In the genomic region with DNA sequence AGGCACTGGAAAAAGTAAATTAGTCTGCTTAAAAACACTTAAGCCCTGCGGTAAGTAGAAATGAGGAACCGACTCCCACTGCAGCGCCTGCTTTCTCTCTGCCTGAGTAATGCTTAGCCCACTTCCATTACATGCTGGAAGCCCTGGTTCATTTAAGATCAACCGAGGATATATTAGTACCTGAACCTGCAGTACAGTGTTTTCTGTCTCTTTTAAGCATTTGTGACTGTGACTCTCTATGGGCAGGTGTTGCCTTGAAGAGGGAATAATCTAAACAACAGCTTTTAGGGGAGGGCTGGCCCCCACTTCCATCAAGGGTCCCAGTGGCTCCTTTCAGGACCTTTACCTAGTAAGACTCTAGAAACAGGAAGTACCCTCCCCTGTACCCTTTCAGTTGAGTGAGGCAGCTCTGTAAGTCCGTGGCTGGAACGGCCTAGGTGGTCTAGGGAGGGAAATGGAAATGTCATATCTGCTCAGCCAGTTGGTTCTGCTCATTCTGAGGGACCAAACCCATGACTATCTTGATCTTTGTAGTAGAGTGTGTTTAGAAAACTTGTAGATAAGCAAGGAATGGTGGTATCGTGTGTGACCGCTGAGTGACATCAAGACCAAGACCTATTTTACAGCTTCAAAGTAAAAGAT, we compare ENCODE assay signal across 13 cellular contexts. TPM values are rescaled to one million over a fixed set of nuclear protein-coding genes. Genes with fewer than 3 reads are reported as not detected.
DNase-seq lines count a peak whose midpoint lies in the region; ATAC-seq, FAIRE-seq and TF ChIP-seq lines count a peak whose summit lies in the region.
"Had no signal": no experiment of that assay in that cellular context is flagged by ENCODE, and none has a peak within 500 bp of the region (broad histone marks: within the 10 kb centered on the region; RNA-seq: fewer than 3 reads in every experiment).

No MANE protein-coding gene starts in this region.

- DNase-seq in GM12891 (ENCODE audit: insufficient read length, low spot score) (peak; percentile 46), NOMO-1 treated with DMSO at 0.1 percent for 48 hours (lab: John Stamatoyannopoulos, UW; ENCODE audit: unreplicated experiment) (peak; percentile 87), middle frontal gyrus (ENCODE audit: extremely low spot score, low spot score) (no peak), RCC 7860 (ENCODE audit: low spot score) (no peak), NAMALWA (ENCODE audit: low spot score) (no peak), HCEC 1CT (no peak)
- DNase-seq in naive thymus-derived CD4-positive, alpha-beta T cell = no peak
- DNase-seq: activated CD4-positive, alpha-beta T cell treated with anti-CD3 and anti-CD28 coated beads, Interleukin-2, amount 10 ng/mL, durations not matched to agents 24 days and 14 days; endodermal cell; NCI-H1694 treated with DMSO at 0.1 percent for 48 hours; RPMI8226 had no signal

- peaks cover 0 to 35% (median 10%) of the 10 kb centered on the region in 3 experiments for H3K36me3 ChIP-seq in naive thymus-derived CD4-positive, alpha-beta T cell (ENCODE audit: control insufficient read depth in 2 of 3, insufficient read depth in 3 of 3, low read length in 3 of 3)

- TF ChIP-seq POLR2A in GM12891 (IDR thresholded peaks at IDR 0.05; ENCODE audit: low read depth, low read length) = no peak

- H3K27ac ChIP-seq in naive thymus-derived CD4-positive, alpha-beta T cell (ENCODE audit: low read depth, low read length) = no peak overlapping the region
- H3K27ac ChIP-seq: thoracic aorta had no signal

- no peaks in the 10 kb centered on the region for H3K9me3 Mint-ChIP-seq in naive thymus-derived CD4-positive, alpha-beta T cell
- H3K9me3 Mint-ChIP-seq: activated CD4-positive, alpha-beta T cell treated with anti-CD3 and anti-CD28 coated beads, Interleukin-2, amount 10 ng/mL, durations not matched to agents 24 days and 14 days; endodermal cell had no signal

- ATAC-seq in HG02610 (IDR thresholded peaks at IDR 0.05; ENCODE audit: unreplicated experiment) = peak; percentile 65
- ATAC-seq in naive thymus-derived CD4-positive, alpha-beta T cell = peak; percentile 53

- intact Hi-C loops in naive thymus-derived CD4-positive, alpha-beta T cell (cut with micrococcal nuclease) = no loop called here

- no peaks in the 10 kb centered on the region for H3K27me3 ChIP-seq in naive thymus-derived CD4-positive, alpha-beta T cell (ENCODE audit: control insufficient read depth in 2 of 2, insufficient read depth in 2 of 2, low read length in 2 of 2)

- H3K4me1 ChIP-seq in naive thymus-derived CD4-positive, alpha-beta T cell (ENCODE audit: control insufficient read depth in 2 of 2, insufficient read depth in 2 of 2, low read length in 2 of 2) = no peaks in the 10 kb centered on the region

- peaks cover 0 to 60% (median 25%) of the 10 kb centered on the region in 5 donors for H3K36me3 Mint-ChIP-seq in naive thymus-derived CD4-positive, alpha-beta T cell

- POLR2A ChIA-PET in naive thymus-derived CD4-positive, alpha-beta T cell (lab: Charles Lee) = no interaction called here

- CTCF ChIA-PET in naive thymus-derived CD4-positive, alpha-beta T cell (lab: Charles Lee) = no interaction called here

- peak overlapping the region in 4 of 9 donors; percentile 18 to 59 (median 34) for H3K27ac Mint-ChIP-seq in naive thymus-derived CD4-positive, alpha-beta T cell
- H3K27ac Mint-ChIP-seq: activated CD4-positive, alpha-beta T cell treated with anti-CD3 and anti-CD28 coated beads, Interleukin-2, amount 10 ng/mL, durations not matched to agents 24 days and 14 days; endodermal cell had no signal

- H3K9me3 ChIP-seq in naive thymus-derived CD4-positive, alpha-beta T cell (ENCODE audit: control insufficient read depth in 2 of 3, low read length in 3 of 3) = no peaks in the 10 kb centered on the region
- H3K9me3 ChIP-seq: thoracic aorta had no signal

- H3K4me1 Mint-ChIP-seq in naive thymus-derived CD4-positive, alpha-beta T cell = peaks cover 0 to 18% (median 14%) of the 10 kb centered on the region in 7 donors

- FAIRE-seq in GM12891 (lab: Jason Lieb, UNC) (peak; percentile 57), RCC 7860 (lab: Jason Lieb, UNC) (no peak)

- H3K4me3 Mint-ChIP-seq in naive thymus-derived CD4-positive, alpha-beta T cell = no peak overlapping the region
- H3K4me3 Mint-ChIP-seq: activated CD4-positive, alpha-beta T cell treated with anti-CD3 and anti-CD28 coated beads, Interleukin-2, amount 10 ng/mL, durations not matched to agents 24 days and 14 days; endodermal cell had no signal

- no peaks in the 10 kb centered on the region for H3K27me3 Mint-ChIP-seq in naive thymus-derived CD4-positive, alpha-beta T cell
- H3K27me3 Mint-ChIP-seq: activated CD4-positive, alpha-beta T cell treated with anti-CD3 and anti-CD28 coated beads, Interleukin-2, amount 10 ng/mL, durations not matched to agents 24 days and 14 days had no signal

- H3K4me3 ChIP-seq in naive thymus-derived CD4-positive, alpha-beta T cell (ENCODE audit: low read length) = no peak overlapping the region
- H3K4me3 ChIP-seq: thoracic aorta had no signal

TF ChIP-seq in GM12891, 5 proteins besides CTCF, POLR2A, EP300 and RAD21:
- TF ChIP-seq POLR2AphosphoS5 (IDR thresholded peaks at IDR 0.05; ENCODE audit: low read depth, low read length) (no peak), TAF1 (IDR thresholded peaks at IDR 0.05; ENCODE audit: low read depth, low read length) (no peak), PAX5 (IDR thresholded peaks at IDR 0.05; ENCODE audit: insufficient read depth, low read length, severe bottlenecking) (no peak), SPI1 (IDR thresholded peaks at IDR 0.05; ENCODE audit: low read depth, low read length) (peak; percentile 93)

RNA-seq across cellular contexts. Expression of a gene that starts 56.2 kb away (rescaled TPM):
- 11.1 TPM for polyA plus RNA-seq in GM12891 (2012; ENCODE audit: low read depth, missing spikeins)
- 10 to 100 TPM; 10.4 to 19.7 (median 12.9) TPM for total RNA-seq in naive thymus-derived CD4-positive, alpha-beta T cell
- 1 to 10 TPM; 4.0 to 7.7 TPM for polyA plus RNA-seq in naive thymus-derived CD4-positive, alpha-beta T cell

RNA-seq across cellular contexts. Expression of a gene that starts 59.5 kb away (rescaled TPM):
- 56.0 TPM for polyA plus RNA-seq in GM12891 (2012; ENCODE audit: low read depth, missing spikeins)
- 100 to 1,000 TPM; 164 to 236 (median 202) TPM for total RNA-seq in naive thymus-derived CD4-positive, alpha-beta T cell
- polyA plus RNA-seq in naive thymus-derived CD4-positive, alpha-beta T cell = 100 to 1,000 TPM; 145 to 158 TPM

Comparison
In these comparisons a context has a peak if more than half of its experiments do, and no peak if none do; other contexts are left out.
1. DNase-seq: peak in GM12891 (single experiment) and NOMO-1 treated with DMSO at 0.1 percent for 48 hours (single experiment); none in naive thymus-derived CD4-positive, alpha-beta T cell (0 of 9), middle frontal gyrus (single experiment), RCC 7860 (single experiment), NAMALWA (single experiment) and HCEC 1CT (single experiment).